ENCODE assay signal across 22 cellular contexts in genomic region chr11:46366661-46367161, GRCh38. TPM values are rescaled to one million over a fixed set of nuclear protein-coding genes. Genes with fewer than 3 reads are reported as not detected.
DNase-seq lines count a peak whose midpoint lies in the region; ATAC-seq, FAIRE-seq and TF ChIP-seq lines count a peak whose summit lies in the region.
"Had no signal": no experiment of that assay in that cellular context is flagged by ENCODE, and none has a peak within 500 bp of the region (broad histone marks: within the 10 kb centered on the region; RNA-seq: fewer than 3 reads in every experiment).

No MANE protein-coding gene starts in this region.

- DNase-seq in activated T-cell treated with anti-CD3 and anti-CD28 coated beads, Interleukin-2, amount 50 U/mL, for 72 hours: no peak
- no peak for DNase-seq in activated T-cell treated with anti-CD3 and anti-CD28 coated beads, Interleukin-2, amount 50 U/mL, for 48 hours
- DNase-seq in Karpas-422 (no peak), H1 (ENCODE audit: low read depth in 1 of 2, low spot score in 2 of 2) (no peak), SKM-1 treated with dmso at 0.1 percent for 144 hours (lab: John Stamatoyannopoulos, UW; ENCODE audit: unreplicated experiment) (no peak)
- no peak for DNase-seq in activated CD8-positive, alpha-beta memory T cell treated with anti-CD3 and anti-CD28 coated beads, Interleukin-2, amount 10 ng/mL, durations not matched to agents 7 days and 5 days
- DNase-seq: activated CD4-positive, alpha-beta T cell treated with anti-CD3 and anti-CD28 coated beads for 4 hours; activated naive CD4-positive, alpha-beta T cell treated with anti-CD3 and anti-CD28 coated beads, Interleukin-2, amount 50 U/mL, for 16 hours; effector memory CD4-positive, alpha-beta T cell; midbrain; NCI-H748 treated with DMSO at 0.1 percent for 48 hours; OCI-M1; SIG-M5; stimulated activated CD4-positive, alpha-beta T cell treated with anti-CD3 and anti-CD28 coated beads, Interleukin-4, amount 100 ng/mL, for 1 hour; T-helper 1 cell; uterus had no signal

- H3K79me2 ChIP-seq in Karpas-422 (ENCODE audit: low read length) (peaks cover 48% of the 10 kb centered on the region), H1 (ENCODE audit: control insufficient read depth in 1 of 2, insufficient read depth in 2 of 2, low read length in 2 of 2) (peaks cover 0 to 33% of the 10 kb centered on the region in 2 experiments; a peak in 2 of 4 replicates)

- no peak overlapping the region for H2BK20ac ChIP-seq in H1 (ENCODE audit: low read length)

- TF ChIP-seq CTCF in H1 (IDR thresholded peaks at IDR 0.05; ENCODE audit: control extremely low read depth in 1 of 3, insufficient read depth in 1 of 3, low read depth in 1 of 3, low read length in 3 of 3): peak in 1 of 3 experiments; percentile 2; a peak in 1 of 4 replicates

- H3K4me1 Mint-ChIP-seq in activated T-cell treated with anti-CD3 and anti-CD28 coated beads, Interleukin-2, amount 50 U/mL, for 72 hours (ENCODE audit: low read depth): peaks cover 37% of the 10 kb centered on the region
- H3K4me1 Mint-ChIP-seq in activated CD8-positive, alpha-beta memory T cell treated with anti-CD3 and anti-CD28 coated beads, Interleukin-2, amount 10 ng/mL, durations not matched to agents 7 days and 5 days: peaks cover 26% of the 10 kb centered on the region

- peak overlapping the region; percentile 18; the same call in 1 of the 2 replicates for H3K9ac ChIP-seq in Karpas-422 (ENCODE audit: low read length)
- H3K9ac ChIP-seq in H1 (replicated peaks in 1 of 4; ENCODE audit: extremely low read depth in 1 of 4, low read depth in 3 of 4, low read length in 3 of 4): no peak overlapping the region
- H3K9ac ChIP-seq in skeletal muscle tissue (ENCODE audit: low read depth in 1 of 3, low read length in 3 of 3): peak overlapping the region in 2 of 3 donors; percentile 19 to 100

- TF ChIP-seq POLR2A in H1 (IDR thresholded peaks at IDR 0.05; ENCODE audit: control extremely low read depth in 1 of 2, low read depth in 2 of 2, low read length in 2 of 2): no peak

- 94% methylated on average over 24 of the region's 31 CpGs; no CpG with 5 or more reads in 1 of the 2 experiments for WGBS in H1 (ENCODE audit: extremely low coverage in 1 of 2, insufficient coverage in 1 of 2, insufficient read length in 1 of 2, insufficient replicate concordance in 2 of 2, low coverage in 1 of 2, low lambda C conversion rate in 2 of 2, missing lambda C conversion rate in 1 of 2), 2 experiments

- H3K4me3 ChIP-seq in Karpas-422 (ENCODE audit: low read length): peak overlapping the region; percentile 32; the same call in 1 of the 2 replicates
- H3K4me3 ChIP-seq in H1 (ENCODE audit: extremely low read depth in 1 of 4, insufficient read depth in 2 of 4, low read depth in 3 of 4, low read length in 4 of 4): no peak overlapping the region
- no peak overlapping the region for H3K4me3 ChIP-seq in skeletal muscle tissue (ENCODE audit: low read length in 3 of 3)
- H3K4me3 ChIP-seq: A549, smooth muscle cell, uterus had no signal

- no peak overlapping the region for H2BK15ac ChIP-seq in H1 (ENCODE audit: low read length)

- no peaks in the 10 kb centered on the region for H3K23me2 ChIP-seq in H1 (ENCODE audit: low read depth, low read length)

- no peak overlapping the region for H4K91ac ChIP-seq in H1 (replicated peaks; ENCODE audit: insufficient read length, low read length)

- no peak overlapping the region; the same call in 1 of the 2 replicates for H2BK12ac ChIP-seq in H1 (ENCODE audit: low read depth, low read length)

- H3K56ac ChIP-seq in H1 (replicated peaks; ENCODE audit: insufficient read length, low read depth, low read length): no peak overlapping the region

- H3K9me3 ChIP-seq in Karpas-422 (ENCODE audit: low read length) (no peaks in the 10 kb centered on the region), H1 (ENCODE audit: insufficient read depth in 2 of 2, low read depth in 1 of 2, low read length in 1 of 2) (no peaks in the 10 kb centered on the region), skeletal muscle tissue (ENCODE audit: control insufficient read depth in 3 of 3, low read length in 3 of 3) (no peaks in the 10 kb centered on the region)
- H3K9me3 ChIP-seq: A549, uterus had no signal

- H3K27ac ChIP-seq in Karpas-422 (ENCODE audit: low read length) (peak overlapping the region; percentile 60), H1 (ENCODE audit: low read depth, low read length) (no peak overlapping the region; the same call in 1 of the 2 replicates), skeletal muscle tissue (ENCODE audit: low read depth, low read length) (no peak overlapping the region)
- H3K27ac ChIP-seq: uterus had no signal

- H3K36me3 Mint-ChIP-seq in activated T-cell treated with anti-CD3 and anti-CD28 coated beads, Interleukin-2, amount 50 U/mL, for 72 hours (ENCODE audit: insufficient read depth in 2 of 2): peaks cover 0 to 5% of the 10 kb centered on the region in 2 donors
- peaks cover 8% of the 10 kb centered on the region for H3K36me3 Mint-ChIP-seq in activated CD8-positive, alpha-beta memory T cell treated with anti-CD3 and anti-CD28 coated beads, Interleukin-2, amount 10 ng/mL, durations not matched to agents 7 days and 5 days

- H3K23ac ChIP-seq in H1 (ENCODE audit: insufficient read length): no peak overlapping the region

- H3K27ac Mint-ChIP-seq in activated T-cell treated with anti-CD3 and anti-CD28 coated beads, Interleukin-2, amount 50 U/mL, for 72 hours: no peak overlapping the region
- no peak overlapping the region for H3K27ac Mint-ChIP-seq in activated CD8-positive, alpha-beta memory T cell treated with anti-CD3 and anti-CD28 coated beads, Interleukin-2, amount 10 ng/mL, durations not matched to agents 7 days and 5 days

- peak overlapping the region; percentile 30 to 45 for H3K4me3 Mint-ChIP-seq in activated T-cell treated with anti-CD3 and anti-CD28 coated beads, Interleukin-2, amount 50 U/mL, for 72 hours
- H3K4me3 Mint-ChIP-seq in activated CD8-positive, alpha-beta memory T cell treated with anti-CD3 and anti-CD28 coated beads, Interleukin-2, amount 10 ng/mL, durations not matched to agents 7 days and 5 days: no peak overlapping the region
- H3K4me3 Mint-ChIP-seq: neural crest cell had no signal

- H4K20me1 ChIP-seq in Karpas-422 (ENCODE audit: insufficient read depth, low read depth, low read length) (peaks cover 13% of the 10 kb centered on the region; the same call in 1 of the 2 replicates), H1 (replicated peaks in 1 of 2; ENCODE audit: control insufficient read depth in 1 of 2, insufficient read depth in 2 of 2, low read length in 2 of 2) (peaks cover 8 to 37% of the 10 kb centered on the region in 2 experiments)

- H3K27me3 ChIP-seq in Karpas-422 (ENCODE audit: low read length) (no peaks in the 10 kb centered on the region), H1 (replicated peaks in 1 of 4; ENCODE audit: control insufficient read depth in 3 of 4, extremely low read depth in 1 of 4, insufficient read depth in 3 of 4, low read length in 3 of 4) (no peaks in the 10 kb centered on the region), skeletal muscle tissue (ENCODE audit: control insufficient read depth in 3 of 3, insufficient read depth in 3 of 3, low read length in 3 of 3) (no peaks in the 10 kb centered on the region)
- H3K27me3 ChIP-seq: uterus had no signal

- H3K14ac ChIP-seq in H1 (ENCODE audit: insufficient read length): no peak overlapping the region

- no peak for TF ChIP-seq EP300 in H1 (IDR thresholded peaks at IDR 0.05; ENCODE audit: borderline replicate concordance in 1 of 2, low read depth in 2 of 2, low read length in 2 of 2)

- no peak overlapping the region; the same call in 1 of the 2 replicates for H3K18ac ChIP-seq in H1 (ENCODE audit: extremely low read depth, low read length)

- H3K36me3 ChIP-seq in Karpas-422 (ENCODE audit: insufficient read depth, low read length): peaks cover 13% of the 10 kb centered on the region; the same call in 1 of the 2 replicates
- H3K36me3 ChIP-seq in H1 (ENCODE audit: control insufficient read depth in 2 of 4, insufficient read depth in 4 of 4, low read length in 3 of 4): peaks cover 2 to 9% (median 4%) of the 10 kb centered on the region in 4 experiments; a peak in 5 of 8 replicates
- peaks cover 34 to 59% (median 39%) of the 10 kb centered on the region in 3 donors for H3K36me3 ChIP-seq in skeletal muscle tissue (ENCODE audit: control insufficient read depth in 3 of 3, insufficient read depth in 3 of 3, low read length in 3 of 3)
- H3K36me3 ChIP-seq: uterus had no signal

- no peak overlapping the region for H2BK5ac ChIP-seq in H1 (ENCODE audit: low read depth, low read length)

- TF ChIP-seq RAD21 in H1 (IDR thresholded peaks at IDR 0.05 in 1 of 2, conservative IDR thresholded peaks at IDR 0.05 in 1 of 2; ENCODE audit: low read depth in 2 of 2, low read length in 2 of 2): no peak

- H3K4ac ChIP-seq in H1 (replicated peaks; ENCODE audit: insufficient read length, low read depth, low read length): no peak overlapping the region

- H2AFZ ChIP-seq in Karpas-422 (ENCODE audit: low read length) (no peak overlapping the region), H1 (ENCODE audit: low read length) (no peak overlapping the region)

- H4K8ac ChIP-seq in H1 (ENCODE audit: extremely low read depth, insufficient read depth, low read length): peak overlapping the region; percentile 12; the same call in 1 of the 2 replicates

- no peak overlapping the region for H2AK5ac ChIP-seq in H1 (ENCODE audit: low read depth, low read length)

- no peaks in the 10 kb centered on the region for H3K9me2 ChIP-seq in Karpas-422 (replicated peaks; ENCODE audit: insufficient read depth, low read length)

- peaks cover 59% of the 10 kb centered on the region for H3K4me1 ChIP-seq in Karpas-422 (ENCODE audit: low read length)
- peaks cover 0 to 20% (median 11%) of the 10 kb centered on the region in 4 experiments; a peak in 6 of 7 replicates for H3K4me1 ChIP-seq in H1 (replicated peaks in 1 of 4; ENCODE audit: control insufficient read depth in 3 of 4, insufficient read depth in 4 of 4, low read length in 3 of 4)
- H3K4me1 ChIP-seq in skeletal muscle tissue (ENCODE audit: control insufficient read depth in 3 of 3, insufficient read depth in 3 of 3, low read length in 3 of 3): peaks cover 49 to 60% (median 58%) of the 10 kb centered on the region in 3 donors
- H3K4me1 ChIP-seq: uterus had no signal

- POLR2A ChIA-PET in H1 (lab: Charles Lee; ENCODE audit: partially characterized antibody): interaction anchor here (0.5 to 7.8 kb wide), 6 partner anchors 9 to 431 kb away, joined by 3 to 69 read pairs (median 4); partner anchors contain the start of genes DGKZ and MDK

- peak overlapping the region; percentile 45 for H3K4me2 ChIP-seq in Karpas-422 (ENCODE audit: low read depth, low read length, poor library complexity, severe bottlenecking)
- H3K4me2 ChIP-seq in H1 (ENCODE audit: insufficient read depth in 1 of 2, low read depth in 2 of 2, low read length in 2 of 2): no peak overlapping the region
- H3K4me2 ChIP-seq: A549, smooth muscle cell had no signal

- no peaks in the 10 kb centered on the region for H3K9me3 Mint-ChIP-seq in activated T-cell treated with anti-CD3 and anti-CD28 coated beads, Interleukin-2, amount 50 U/mL, for 72 hours
- H3K9me3 Mint-ChIP-seq in activated CD8-positive, alpha-beta memory T cell treated with anti-CD3 and anti-CD28 coated beads, Interleukin-2, amount 10 ng/mL, durations not matched to agents 7 days and 5 days (ENCODE audit: low read depth): no peaks in the 10 kb centered on the region
- H3K9me3 Mint-ChIP-seq: neural crest cell had no signal

- H4K5ac ChIP-seq in H1 (ENCODE audit: insufficient read length, low read depth, low read length): no peak overlapping the region

- CTCF ChIA-PET in H1 (lab: Charles Lee; ENCODE audit: partially characterized antibody): interaction anchor here (0.7 to 44.5 kb wide), 16 partner anchors 11 to 485 kb away, joined by 3 to 1004 read pairs (median 6); partner anchors contain the start of genes CHRM4 and DGKZ
- CTCF ChIA-PET in activated CD8-positive, alpha-beta memory T cell treated with anti-CD3 and anti-CD28 coated beads, Interleukin-2, amount 10 ng/mL, durations not matched to agents 7 days and 5 days (lab: Charles Lee): interaction anchor here (1.0 to 26.5 kb wide), 4 partner anchors 12 to 128 kb away, joined by 3 to 444 read pairs (median 15); partner anchors contain the start of gene DGKZ

- ATAC-seq in activated T-cell treated with anti-CD3 and anti-CD28 coated beads, Interleukin-2, amount 50 U/mL, for 72 hours (replicated peaks in 1 of 2): no peak
- ATAC-seq in HG03521 (IDR thresholded peaks at IDR 0.05; ENCODE audit: unreplicated experiment): no peak
- ATAC-seq in activated CD8-positive, alpha-beta memory T cell treated with anti-CD3 and anti-CD28 coated beads, Interleukin-2, amount 10 ng/mL, durations not matched to agents 7 days and 5 days: no peak

- no peaks in the 10 kb centered on the region for H3K27me3 Mint-ChIP-seq in activated T-cell treated with anti-CD3 and anti-CD28 coated beads, Interleukin-2, amount 50 U/mL, for 72 hours (ENCODE audit: low read depth)
- no peaks in the 10 kb centered on the region for H3K27me3 Mint-ChIP-seq in activated CD8-positive, alpha-beta memory T cell treated with anti-CD3 and anti-CD28 coated beads, Interleukin-2, amount 10 ng/mL, durations not matched to agents 7 days and 5 days

- H2BK120ac ChIP-seq in H1 (replicated peaks; ENCODE audit: low read depth, low read length): no peak overlapping the region

- no peak for FAIRE-seq in H1 (lab: Jason Lieb, UNC)
- FAIRE-seq: A549, astrocyte had no signal

- peaks cover 17% of the 10 kb centered on the region for H3K79me1 ChIP-seq in H1 (ENCODE audit: low read depth, low read length)

RNA-seq across cellular contexts. Expression of gene MDK, which starts 14.8 kb away (rescaled TPM):
- 10 to 100 TPM; 11.9 to 12.8 TPM for total RNA-seq in activated T-cell treated with anti-CD3 and anti-CD28 coated beads, Interleukin-2, amount 50 U/mL, for 72 hours
- 6.9 and 21.9 TPM in 2 replicates for total RNA-seq in Karpas-422 (2014; rRNA removed; shearing (Covaris generic); ENCODE audit: low replicate concordance)
- total RNA-seq in H1 (2021; fragmentation: NEBNext Ultra II Directional; extraction: Animal tissue kit (Norgen Biotek cat#: 25700)): 309 and 338 TPM in 2 replicates
- 606 and 948 TPM in 2 replicates for polyA plus RNA-seq in H1 (2011; rRNA removed)
- polyA plus RNA-seq in H1 (2011; cell fraction: cytosol; rRNA removed): 870 TPM
- polyA plus RNA-seq in H1 (2011; cell fraction: nucleus; rRNA removed): 559 TPM
- 605 to 743 TPM (median 671 TPM) in 4 replicates for polyA plus RNA-seq in H1 (2012, experiment 1 of 2)
- polyA plus RNA-seq in H1 (2012, experiment 2 of 2): 841 TPM
- polyA plus RNA-seq in H1 (2013, experiment 1 of 2): 949 TPM
- polyA plus RNA-seq in H1 (2013, experiment 2 of 2): 1,178 TPM
- 84.3 and 125 TPM in 2 replicates for polyA minus RNA-seq in H1 (2011; rRNA and poly(A)+ RNA removed)
- polyA minus RNA-seq in H1 (2011; cell fraction: cytosol; rRNA and poly(A)+ RNA removed): 189 TPM
- 88.1 TPM for polyA minus RNA-seq in H1 (2011; cell fraction: nucleus; rRNA and poly(A)+ RNA removed)
- total RNA-seq in skeletal muscle tissue: 28.2 TPM
- total RNA-seq in activated CD8-positive, alpha-beta memory T cell treated with anti-CD3 and anti-CD28 coated beads, Interleukin-2, amount 10 ng/mL, durations not matched to agents 7 days and 5 days: 1 to 10 TPM; 1.6 to 5.0 TPM

RNA-seq across cellular contexts. Expression of gene DGKZ, which starts 19.4 kb away (rescaled TPM):
- 10 to 100 TPM; 84.2 to 94.0 TPM for total RNA-seq in activated T-cell treated with anti-CD3 and anti-CD28 coated beads, Interleukin-2, amount 50 U/mL, for 72 hours
- 59.4 and 106 TPM in 2 replicates for total RNA-seq in Karpas-422 (2014; rRNA removed; shearing (Covaris generic); ENCODE audit: low replicate concordance)
- 84.4 and 88.5 TPM in 2 replicates for total RNA-seq in H1 (2021; fragmentation: NEBNext Ultra II Directional; extraction: Animal tissue kit (Norgen Biotek cat#: 25700))
- polyA plus RNA-seq in H1 (2011; rRNA removed): 184 and 262 TPM in 2 replicates
- polyA plus RNA-seq in H1 (2011; cell fraction: cytosol; rRNA removed): 118 TPM
- polyA plus RNA-seq in H1 (2011; cell fraction: nucleus; rRNA removed): 335 TPM
- 56.9 to 93.0 TPM (median 85.7 TPM) in 4 replicates for polyA plus RNA-seq in H1 (2012, experiment 1 of 2)
- 72.1 TPM for polyA plus RNA-seq in H1 (2012, experiment 2 of 2)
- polyA plus RNA-seq in H1 (2013, experiment 1 of 2): 92.3 TPM
- 81.6 TPM for polyA plus RNA-seq in H1 (2013, experiment 2 of 2)
- polyA minus RNA-seq in H1 (2011; rRNA and poly(A)+ RNA removed): 58.7 and 67.4 TPM in 2 replicates
- 72.8 TPM for polyA minus RNA-seq in H1 (2011; cell fraction: cytosol; rRNA and poly(A)+ RNA removed)
- 103 TPM for polyA minus RNA-seq in H1 (2011; cell fraction: nucleus; rRNA and poly(A)+ RNA removed)
- total RNA-seq in skeletal muscle tissue: 22.4 TPM
- total RNA-seq in activated CD8-positive, alpha-beta memory T cell treated with anti-CD3 and anti-CD28 coated beads, Interleukin-2, amount 10 ng/mL, durations not matched to agents 7 days and 5 days: 100 to 1,000 TPM in 1 of 2 experiments, 10 to 100 TPM in 1; 96.9 to 132 TPM

RNA-seq across cellular contexts. Expression of gene CHRM4, which starts 24.9 kb away (rescaled TPM):
- total RNA-seq in activated T-cell treated with anti-CD3 and anti-CD28 coated beads, Interleukin-2, amount 50 U/mL, for 72 hours: under 1 TPM; 0.26 to 0.63 TPM
- total RNA-seq in Karpas-422 (2014; rRNA removed; shearing (Covaris generic); ENCODE audit: low replicate concordance): not detected in 2 replicates
- 0.63 and 1.1 TPM in 2 replicates for total RNA-seq in H1 (2021; fragmentation: NEBNext Ultra II Directional; extraction: Animal tissue kit (Norgen Biotek cat#: 25700))
- polyA plus RNA-seq in H1 (2011; rRNA removed): 1.3 and 2.2 TPM in 2 replicates
- 0.98 TPM for polyA plus RNA-seq in H1 (2011; cell fraction: cytosol; rRNA removed)
- polyA plus RNA-seq in H1 (2011; cell fraction: nucleus; rRNA removed): 1.1 TPM
- 0.30 to 1.0 TPM (median 0.96 TPM) in 4 replicates for polyA plus RNA-seq in H1 (2012, experiment 1 of 2)
- polyA plus RNA-seq in H1 (2012, experiment 2 of 2): 0.66 TPM
- 0.73 TPM for polyA plus RNA-seq in H1 (2013, experiment 1 of 2)
- 0.68 TPM for polyA plus RNA-seq in H1 (2013, experiment 2 of 2)
- 1.6 and 1.9 TPM in 2 replicates for polyA minus RNA-seq in H1 (2011; rRNA and poly(A)+ RNA removed)
- polyA minus RNA-seq in H1 (2011; cell fraction: cytosol; rRNA and poly(A)+ RNA removed): not detected
- 1.1 TPM for polyA minus RNA-seq in H1 (2011; cell fraction: nucleus; rRNA and poly(A)+ RNA removed)
- not detected for total RNA-seq in skeletal muscle tissue
- total RNA-seq in activated CD8-positive, alpha-beta memory T cell treated with anti-CD3 and anti-CD28 coated beads, Interleukin-2, amount 10 ng/mL, durations not matched to agents 7 days and 5 days: under 1 TPM in 1 of 2 experiments, not detected in 1; 0.18 TPM

Comparison
In these comparisons a context has a peak if more than half of its experiments do, and no peak if none do; other contexts are left out.
1. H3K9ac ChIP-seq: peak in Karpas-422 (single experiment) and skeletal muscle tissue (2 of 3); none in H1 (0 of 4).
2. RNA of gene MDK, which starts 14.8 kb away (total RNA-seq): 309 to 338 TPM in H1; 28.2 TPM in skeletal muscle tissue (single experiment), 11.9 to 12.8 TPM in activated T-cell treated with anti-CD3 and anti-CD28 coated beads, Interleukin-2, amount 50 U/mL, for 72 hours, 6.9 to 21.9 TPM in Karpas-422 and 1.6 to 5.0 TPM in activated CD8-positive, alpha-beta memory T cell treated with anti-CD3 and anti-CD28 coated beads, Interleukin-2, amount 10 ng/mL, durations not matched to agents 7 days and 5 days; every median in the first group is over 10 times any median in the second.